In genomic region chr6:170290306-170291128, GRCh38 we compare ENCODE assay signal across 9 cellular contexts. TPM values are rescaled to one million over a fixed set of nuclear protein-coding genes. Genes with fewer than 3 reads are reported as not detected.
DNase-seq lines count a peak whose midpoint lies in the region; ATAC-seq and TF ChIP-seq lines count a peak whose summit lies in the region.
"Had no signal": no experiment of that assay in that cellular context is flagged by ENCODE, and none has a peak within 500 bp of the region (broad histone marks: within the 10 kb centered on the region; RNA-seq: fewer than 3 reads in every experiment).

TSS of gene DLL1 (minus strand) at chr6:170291078. CDS start at chr6:170290139, 939 bp downstream.

- DNase-seq in DMS 273 (lab: John Stamatoyannopoulos, UW; ENCODE audit: unreplicated experiment) (peak; percentile 79), DMS 273 treated with DMSO at 0.1 percent for 48 hours (lab: John Stamatoyannopoulos, UW) (no peak), NCI-H2029 (lab: John Stamatoyannopoulos, UW) (peak; percentile 80), esophagus squamous epithelium (lab: John Stamatoyannopoulos, UW) (no peak), upper lobe of left lung (peak in 1 of 2 donors; percentile 92), DMS114 treated with DMSO at 0.1 percent for 48 hours (lab: John Stamatoyannopoulos, UW; ENCODE audit: unreplicated experiment) (no peak)
- peak; percentile 52 for DNase-seq in activated CD8-positive, alpha-beta T cell treated with anti-CD3 and anti-CD28 coated beads, Interleukin-2, amount 10 ng/mL, durations not matched to agents 7 days and 5 days

- no peaks in the 10 kb centered on the region for H3K9me3 ChIP-seq in esophagus squamous epithelium
- H3K9me3 ChIP-seq in mucosa of stomach (ENCODE audit: control insufficient read depth, low read length): no peaks in the 10 kb centered on the region
- H3K9me3 ChIP-seq in upper lobe of left lung: no peaks in the 10 kb centered on the region

- TF ChIP-seq EP300 in upper lobe of left lung (IDR thresholded peaks at IDR 0.05): no peak

- H3K36me3 Mint-ChIP-seq in activated CD8-positive, alpha-beta T cell treated with anti-CD3 and anti-CD28 coated beads, Interleukin-2, amount 10 ng/mL, durations not matched to agents 7 days and 5 days (ENCODE audit: low read depth): peaks cover 20% of the 10 kb centered on the region

- no peaks in the 10 kb centered on the region for H3K9me3 Mint-ChIP-seq in activated CD8-positive, alpha-beta T cell treated with anti-CD3 and anti-CD28 coated beads, Interleukin-2, amount 10 ng/mL, durations not matched to agents 7 days and 5 days (ENCODE audit: insufficient read depth)

- H3K9ac ChIP-seq in mucosa of stomach (ENCODE audit: low read length): peak within 1 kb of the TSS; percentile 58

- peak in 2 of 4 donors; percentile 75 to 92 for TF ChIP-seq POLR2A in esophagus squamous epithelium (IDR thresholded peaks at IDR 0.05)
- peak in 2 of 4 donors; percentile 13 to 63 for TF ChIP-seq POLR2A in upper lobe of left lung (IDR thresholded peaks at IDR 0.05)

- intact Hi-C loops in esophagus squamous epithelium (cut with DNase I): no loop called here

- peaks cover 0 to 95% (median 9%) of the 10 kb centered on the region in 4 donors for H3K27me3 ChIP-seq in esophagus squamous epithelium
- peaks cover 92% of the 10 kb centered on the region for H3K27me3 ChIP-seq in mucosa of stomach (ENCODE audit: control insufficient read depth, insufficient read depth, low read length)
- H3K27me3 ChIP-seq in upper lobe of left lung: peaks cover 0 to 42% (median 29%) of the 10 kb centered on the region in 4 donors

- H3K4me3 ChIP-seq in esophagus squamous epithelium (peak within 1 kb of the TSS; percentile 63 to 79 (median 72)), mucosa of stomach (ENCODE audit: low read length) (peak within 1 kb of the TSS; percentile 35), upper lobe of left lung (peak within 1 kb of the TSS; percentile 62 to 88 (median 64))

- POLR2A ChIA-PET in activated CD8-positive, alpha-beta T cell treated with anti-CD3 and anti-CD28 coated beads, Interleukin-2, amount 10 ng/mL, durations not matched to agents 7 days and 5 days (lab: Charles Lee): interaction anchor here (0.5 to 1.2 kb wide), 3 partner anchors 9 to 143 kb away, joined by 3 to 5 read pairs (median 3); no protein-coding TSS in a partner anchor

- H3K27me3 Mint-ChIP-seq in activated CD8-positive, alpha-beta T cell treated with anti-CD3 and anti-CD28 coated beads, Interleukin-2, amount 10 ng/mL, durations not matched to agents 7 days and 5 days (ENCODE audit: low read depth): peaks cover 44% of the 10 kb centered on the region

- CTCF ChIA-PET in activated CD8-positive, alpha-beta T cell treated with anti-CD3 and anti-CD28 coated beads, Interleukin-2, amount 10 ng/mL, durations not matched to agents 7 days and 5 days (lab: Charles Lee): interaction anchor here (0.9 to 2.3 kb wide), 4 partner anchors 13 to 500 kb away, joined by 3 to 6 read pairs (median 4); no protein-coding TSS in a partner anchor

- ATAC-seq in activated CD8-positive, alpha-beta T cell treated with anti-CD3 and anti-CD28 coated beads, Interleukin-2, amount 10 ng/mL, durations not matched to agents 7 days and 5 days: peak; percentile 37
- ATAC-seq in upper lobe of left lung (ENCODE audit: low FRiP score in 2 of 2): peak in 1 of 2 donors; percentile 72

- peak within 1 kb of the TSS; percentile 76 to 93 (median 86) for H3K27ac ChIP-seq in esophagus squamous epithelium
- peak within 1 kb of the TSS; percentile 60 to 90 (median 84) for H3K27ac ChIP-seq in upper lobe of left lung
- H3K27ac ChIP-seq: 22Rv1 had no signal

- peak within 1 kb of the TSS; percentile 83 for H3K4me3 Mint-ChIP-seq in activated CD8-positive, alpha-beta T cell treated with anti-CD3 and anti-CD28 coated beads, Interleukin-2, amount 10 ng/mL, durations not matched to agents 7 days and 5 days

- peak within 1 kb of the TSS; percentile 78 for H3K27ac Mint-ChIP-seq in activated CD8-positive, alpha-beta T cell treated with anti-CD3 and anti-CD28 coated beads, Interleukin-2, amount 10 ng/mL, durations not matched to agents 7 days and 5 days

- peaks cover 54% of the 10 kb centered on the region for H3K4me1 Mint-ChIP-seq in activated CD8-positive, alpha-beta T cell treated with anti-CD3 and anti-CD28 coated beads, Interleukin-2, amount 10 ng/mL, durations not matched to agents 7 days and 5 days (ENCODE audit: low read depth)

- H3K4me1 ChIP-seq in esophagus squamous epithelium: peaks cover 40 to 95% (median 65%) of the 10 kb centered on the region in 3 donors
- peaks cover 55% of the 10 kb centered on the region for H3K4me1 ChIP-seq in mucosa of stomach (ENCODE audit: control insufficient read depth, insufficient read depth, low read length)
- peaks cover 48 to 87% (median 71%) of the 10 kb centered on the region in 4 donors for H3K4me1 ChIP-seq in upper lobe of left lung

- TF ChIP-seq CTCF in esophagus squamous epithelium (IDR thresholded peaks at IDR 0.05) (no peak), upper lobe of left lung (IDR thresholded peaks at IDR 0.05) (no peak)

- WGBS in esophagus squamous epithelium, 2 donors: 0% methylated on average over 11 to 15 of the region's 81 CpGs
- WGBS in upper lobe of left lung, 2 donors: 0 to 1% methylated on average over 26 to 56 of the region's 81 CpGs

- H3K36me3 ChIP-seq in esophagus squamous epithelium: peaks cover 0 to 21% (median 0%) of the 10 kb centered on the region in 3 donors
- H3K36me3 ChIP-seq in mucosa of stomach (ENCODE audit: control insufficient read depth, insufficient read depth, low read length): no peaks in the 10 kb centered on the region
- H3K36me3 ChIP-seq in upper lobe of left lung: no peaks in the 10 kb centered on the region

RNA-seq across cellular contexts. Expression of gene DLL1, which starts in this region (rescaled TPM):
- 10 to 100 TPM; 10.7 to 12.3 TPM for total RNA-seq in activated CD8-positive, alpha-beta T cell treated with anti-CD3 and anti-CD28 coated beads, Interleukin-2, amount 10 ng/mL, durations not matched to agents 7 days and 5 days
- total RNA-seq in esophagus squamous epithelium (10 to 100 TPM in 3 of 4 donors, 1 to 10 TPM in 1; 8.3 to 37.6 (median 15.1) TPM), upper lobe of left lung (10 to 100 TPM in 3 of 6 donors, 1 to 10 TPM in 3; 3.8 to 20.1 (median 10.2) TPM)

Comparison
In these comparisons a context has a peak if more than half of its experiments do, and no peak if none do; other contexts are left out.
1. DNase-seq: peak in DMS 273 (single experiment), NCI-H2029 (single experiment) and activated CD8-positive, alpha-beta T cell treated with anti-CD3 and anti-CD28 coated beads, Interleukin-2, amount 10 ng/mL, durations not matched to agents 7 days and 5 days (single experiment); none in DMS 273 treated with DMSO at 0.1 percent for 48 hours (single experiment), esophagus squamous epithelium (single experiment) and DMS114 treated with DMSO at 0.1 percent for 48 hours (single experiment).
2. Peak in every context shown above with its lines, with median percentiles within 50 percentile points of each other: H3K4me3 ChIP-seq.